2 cellular contexts compared by ENCODE assay signal in the genomic region with DNA sequence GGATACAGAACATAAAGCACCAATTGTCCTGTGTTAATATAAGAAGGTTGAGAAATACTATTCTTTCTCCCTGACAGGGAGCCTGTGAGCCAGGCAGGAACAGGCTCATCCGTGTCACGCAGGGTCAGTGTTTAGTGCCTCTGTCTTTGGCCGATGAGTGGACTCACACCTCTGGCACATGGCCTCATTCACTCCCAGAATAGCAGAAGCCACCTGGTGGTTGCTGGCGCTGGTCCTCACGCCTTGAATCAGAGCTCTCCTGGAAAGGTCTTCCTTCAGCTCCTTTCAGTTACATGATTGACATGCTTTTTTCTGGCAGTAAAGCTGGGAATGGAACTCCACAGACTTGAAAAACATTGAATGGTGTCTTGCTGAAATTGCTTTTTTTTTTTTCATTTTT.
TF ChIP-seq lines count a peak whose summit lies in the region.

No MANE protein-coding gene starts in this region.

TF ChIP-seq in H1, 55 proteins besides CTCF, POLR2A, EP300 and RAD21 (continued from another document):
- TF ChIP-seq GTF2F1 (IDR thresholded peaks at IDR 0.05; ENCODE audit: borderline replicate concordance, low read depth, low read length) = no peak
- no peak for TF ChIP-seq POU5F1 (IDR thresholded peaks at IDR 0.05; ENCODE audit: low read depth, low read length)
- TF ChIP-seq, protein P1, sequence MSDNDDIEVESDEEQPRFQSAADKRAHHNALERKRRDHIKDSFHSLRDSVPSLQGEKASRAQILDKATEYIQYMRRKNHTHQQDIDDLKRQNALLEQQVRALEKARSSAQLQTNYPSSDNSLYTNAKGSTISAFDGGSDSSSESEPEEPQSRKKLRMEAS (IDR thresholded peaks at IDR 0.05) = peak; percentile 99
- no peak for TF ChIP-seq NRF1 (IDR thresholded peaks at IDR 0.05; ENCODE audit: low read depth, low read length)
- TF ChIP-seq, protein P2, sequence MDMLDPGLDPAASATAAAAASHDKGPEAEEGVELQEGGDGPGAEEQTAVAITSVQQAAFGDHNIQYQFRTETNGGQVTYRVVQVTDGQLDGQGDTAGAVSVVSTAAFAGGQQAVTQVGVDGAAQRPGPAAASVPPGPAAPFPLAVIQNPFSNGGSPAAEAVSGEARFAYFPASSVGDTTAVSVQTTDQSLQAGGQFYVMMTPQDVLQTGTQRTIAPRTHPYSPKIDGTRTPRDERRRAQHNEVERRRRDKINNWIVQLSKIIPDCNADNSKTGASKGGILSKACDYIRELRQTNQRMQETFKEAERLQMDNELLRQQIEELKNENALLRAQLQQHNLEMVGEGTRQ (IDR thresholded peaks at IDR 0.05; ENCODE audit: low read length) = no peak

TF ChIP-seq in neural cell, 6 proteins besides CTCF, POLR2A, EP300 and RAD21:
- TF ChIP-seq, protein P3, sequence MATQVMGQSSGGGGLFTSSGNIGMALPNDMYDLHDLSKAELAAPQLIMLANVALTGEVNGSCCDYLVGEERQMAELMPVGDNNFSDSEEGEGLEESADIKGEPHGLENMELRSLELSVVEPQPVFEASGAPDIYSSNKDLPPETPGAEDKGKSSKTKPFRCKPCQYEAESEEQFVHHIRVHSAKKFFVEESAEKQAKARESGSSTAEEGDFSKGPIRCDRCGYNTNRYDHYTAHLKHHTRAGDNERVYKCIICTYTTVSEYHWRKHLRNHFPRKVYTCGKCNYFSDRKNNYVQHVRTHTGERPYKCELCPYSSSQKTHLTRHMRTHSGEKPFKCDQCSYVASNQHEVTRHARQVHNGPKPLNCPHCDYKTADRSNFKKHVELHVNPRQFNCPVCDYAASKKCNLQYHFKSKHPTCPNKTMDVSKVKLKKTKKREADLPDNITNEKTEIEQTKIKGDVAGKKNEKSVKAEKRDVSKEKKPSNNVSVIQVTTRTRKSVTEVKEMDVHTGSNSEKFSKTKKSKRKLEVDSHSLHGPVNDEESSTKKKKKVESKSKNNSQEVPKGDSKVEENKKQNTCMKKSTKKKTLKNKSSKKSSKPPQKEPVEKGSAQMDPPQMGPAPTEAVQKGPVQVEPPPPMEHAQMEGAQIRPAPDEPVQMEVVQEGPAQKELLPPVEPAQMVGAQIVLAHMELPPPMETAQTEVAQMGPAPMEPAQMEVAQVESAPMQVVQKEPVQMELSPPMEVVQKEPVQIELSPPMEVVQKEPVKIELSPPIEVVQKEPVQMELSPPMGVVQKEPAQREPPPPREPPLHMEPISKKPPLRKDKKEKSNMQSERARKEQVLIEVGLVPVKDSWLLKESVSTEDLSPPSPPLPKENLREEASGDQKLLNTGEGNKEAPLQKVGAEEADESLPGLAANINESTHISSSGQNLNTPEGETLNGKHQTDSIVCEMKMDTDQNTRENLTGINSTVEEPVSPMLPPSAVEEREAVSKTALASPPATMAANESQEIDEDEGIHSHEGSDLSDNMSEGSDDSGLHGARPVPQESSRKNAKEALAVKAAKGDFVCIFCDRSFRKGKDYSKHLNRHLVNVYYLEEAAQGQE (IDR thresholded peaks at IDR 0.05; ENCODE audit: borderline replicate concordance) = no peak
- TF ChIP-seq POLR2AphosphoS5 (IDR thresholded peaks at IDR 0.05) = no peak
- peak; percentile 66 for TF ChIP-seq SMC3 (conservative IDR thresholded peaks at IDR 0.05; ENCODE audit: poor library complexity)
